Comparison of ENCODE assay signal across 8 cellular contexts in the genomic region with DNA sequence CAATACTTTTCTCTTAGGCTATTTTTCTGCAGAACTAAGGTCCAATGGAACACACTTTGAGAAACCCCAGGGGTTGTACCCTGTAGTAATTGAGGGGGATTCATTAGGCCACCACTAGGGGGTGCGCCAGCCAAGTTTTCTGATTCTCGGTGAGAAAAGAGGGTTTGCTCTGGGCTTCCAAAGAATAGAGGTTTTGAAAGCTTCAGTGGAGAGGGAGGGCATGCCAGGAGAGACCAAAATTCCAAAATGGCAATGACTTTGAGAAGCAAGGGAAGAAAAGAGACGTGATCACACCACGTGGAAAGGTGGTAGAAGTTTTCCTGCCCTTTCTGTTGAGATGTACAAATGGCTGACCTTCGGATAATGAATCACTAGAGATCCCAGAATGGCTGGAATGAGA.
DNase-seq lines count a peak whose midpoint lies in the region; ATAC-seq and TF ChIP-seq lines count a peak whose summit lies in the region.

No MANE protein-coding gene starts in this region.

- TF ChIP-seq CTCF in AG10803 (conservative IDR thresholded peaks at IDR 0.05; ENCODE audit: low read length), result peak; percentile 92
- TF ChIP-seq CTCF in dorsolateral prefrontal cortex (IDR thresholded peaks at IDR 0.05 in 54 of 56, conservative IDR thresholded peaks at IDR 0.05 in 2 of 56; ENCODE audit: low read depth in 1 of 56, partially characterized antibody in 56 of 56), result peak; percentile 76 to 95 (median 86)

- no peaks in the 10 kb centered on the region for H3K36me3 ChIP-seq in mesenchymal stem cell (ENCODE audit: control insufficient read depth in 1 of 2, insufficient read depth in 2 of 2, low read depth in 1 of 2, low read length in 2 of 2)

- DNase-seq in AG10803 (ENCODE audit: low read depth) (peak; percentile 40), NCI-H2171 (lab: John Stamatoyannopoulos, UW) (peak; percentile 44), dorsolateral prefrontal cortex (peak in 9 of 10 donors; percentile 50 to 77 (median 68)), mesenchymal stem cell (peak; percentile 37)
- peak; percentile 48 to 66 for DNase-seq in activated CD4-positive, alpha-beta T cell treated with anti-CD3 and anti-CD28 coated beads for 24 hours (ENCODE audit: low read depth in 2 of 2)
- DNase-seq in stimulated activated naive CD4-positive, alpha-beta T cell treated with Interleukin-2 at 50 U/mL for 16 hours (lab: John Stamatoyannopoulos, UW), result peak; percentile 25

- H4K91ac ChIP-seq in mesenchymal stem cell (ENCODE audit: low read length), result no peak overlapping the region

- no peak overlapping the region for H3K9ac ChIP-seq in mesenchymal stem cell (ENCODE audit: low read length)

- H3K27ac ChIP-seq in dorsolateral prefrontal cortex (no peak overlapping the region), mesenchymal stem cell (ENCODE audit: low read length, poor library complexity, severe bottlenecking) (no peak overlapping the region)

- H4K8ac ChIP-seq in mesenchymal stem cell (ENCODE audit: low read length), result no peak overlapping the region

- peaks cover 5% of the 10 kb centered on the region for H3K4me1 ChIP-seq in mesenchymal stem cell (ENCODE audit: control insufficient read depth, insufficient read depth, low read depth, low read length)

- H2BK5ac ChIP-seq in mesenchymal stem cell (ENCODE audit: low read depth, low read length, poor library complexity, severe bottlenecking), result no peak overlapping the region

- H3K4me3 ChIP-seq in AG10803 (ENCODE audit: low read length), result no peak overlapping the region
- H3K4me3 ChIP-seq in dorsolateral prefrontal cortex, result no peak overlapping the region
- H3K4me3 ChIP-seq in mesenchymal stem cell (ENCODE audit: insufficient read depth in 1 of 2, low read depth in 1 of 2, low read length in 2 of 2), result no peak overlapping the region

- no peak overlapping the region for H2AK5ac ChIP-seq in mesenchymal stem cell (ENCODE audit: low read length, severe bottlenecking)

- no peak overlapping the region for H3K14ac ChIP-seq in mesenchymal stem cell (ENCODE audit: low read length in 2 of 2)

- no peak overlapping the region for H3K18ac ChIP-seq in mesenchymal stem cell (ENCODE audit: low read depth in 1 of 2, low read length in 2 of 2)

- WGBS in mesenchymal stem cell, result 23% methylated on average over 5 of the region's 5 CpGs

- H3K79me1 ChIP-seq in mesenchymal stem cell (replicated peaks; ENCODE audit: low read length, poor library complexity, severe bottlenecking), result no peaks in the 10 kb centered on the region

- peak; percentile 89 for ATAC-seq in GM18519 (IDR thresholded peaks at IDR 0.05; ENCODE audit: low FRiP score, unreplicated experiment)
- peak; percentile 68 for ATAC-seq in HG03060 (IDR thresholded peaks at IDR 0.05; ENCODE audit: low read depth, unreplicated experiment)

- no peak overlapping the region for H3K23ac ChIP-seq in mesenchymal stem cell (ENCODE audit: low read length in 2 of 2)

- intact Hi-C loops in dorsolateral prefrontal cortex (cut with DNase I), result loop anchor here (2.0 to 10.0 kb wide), 5 partner anchors 250 to 953 kb away; a partner anchor contains a TSS

- no peak overlapping the region for H3K4me2 ChIP-seq in mesenchymal stem cell (ENCODE audit: low read length, poor library complexity, severe bottlenecking)

- no peak overlapping the region for H3K4ac ChIP-seq in mesenchymal stem cell (ENCODE audit: low read depth in 1 of 2, low read length in 2 of 2)

- H2AFZ ChIP-seq in mesenchymal stem cell (ENCODE audit: low read depth, low read length), result no peak overlapping the region

- H2BK15ac ChIP-seq in mesenchymal stem cell (ENCODE audit: low read depth, poor library complexity, severe bottlenecking), result no peak overlapping the region

- no peak overlapping the region for H2BK12ac ChIP-seq in mesenchymal stem cell (ENCODE audit: low read length in 2 of 2)

- H2BK120ac ChIP-seq in mesenchymal stem cell (ENCODE audit: low read depth, low read length), result no peak overlapping the region

- H3K9me3 ChIP-seq in mesenchymal stem cell (ENCODE audit: control insufficient read depth, low read length), result no peaks in the 10 kb centered on the region

- no peaks in the 10 kb centered on the region for H3K27me3 ChIP-seq in dorsolateral prefrontal cortex
- no peaks in the 10 kb centered on the region for H3K27me3 ChIP-seq in mesenchymal stem cell (ENCODE audit: control insufficient read depth in 1 of 2, insufficient read depth in 1 of 2, low read length in 2 of 2)
